Comparison of ENCODE assay signal across 1 cellular context in the genomic region with DNA sequence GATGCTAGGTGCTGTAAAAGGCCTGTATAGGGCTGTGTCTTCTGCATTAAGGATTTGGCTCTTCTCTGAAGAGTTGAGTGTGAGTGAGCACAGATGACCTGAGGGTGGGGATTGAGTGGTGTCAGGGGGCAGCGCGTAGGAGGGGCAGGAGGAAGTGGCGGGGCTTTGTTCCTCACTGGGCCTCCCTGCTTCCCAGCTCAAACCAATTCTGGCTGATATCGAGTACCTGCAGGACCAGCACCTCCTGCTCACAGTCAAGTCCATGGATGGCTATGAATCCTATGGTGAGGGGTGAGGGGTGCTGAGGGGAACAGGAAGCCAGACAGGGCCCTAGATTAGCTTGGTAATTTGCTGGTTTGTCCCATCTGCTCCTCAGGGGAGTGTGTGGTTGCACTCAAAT.
A peak's percentile ranks its signal among the peaks of the same experiment; 100 is the strongest.
TF ChIP-seq lines count a peak whose summit lies in the region.

No MANE protein-coding gene starts in this region.

TF ChIP-seq in SK-N-SH treated with all-trans-retinoic acid at 6 μM for 48 hours, 23 proteins besides CTCF, POLR2A, EP300 and RAD21 (continued from another document):
- TF ChIP-seq TSHZ2 (CRISPR knock-in tag; IDR thresholded peaks at IDR 0.05) (no peak), OSR1 (CRISPR knock-in tag; IDR thresholded peaks at IDR 0.05) (no peak), ZNF70 (CRISPR knock-in tag; IDR thresholded peaks at IDR 0.05) (peak; percentile 3; the same call in 1 of the 2 replicates)
